ENCODE assay signal across 9 cellular contexts in genomic region chr1:215402147-215402546, GRCh38.
"Had no signal": no experiment of that assay in that cellular context is flagged by ENCODE, and none has a peak within 500 bp of the region (broad histone marks: within the 10 kb centered on the region; RNA-seq: fewer than 3 reads in every experiment).

No MANE protein-coding gene starts in this region.

- H3K9ac ChIP-seq: GM23248, KMS-11 had no signal

- H3K4me2 ChIP-seq: KMS-11 had no signal

- H3K4me3 Mint-ChIP-seq: IgD-negative memory B cell had no signal

- H3K9me3 ChIP-seq: HAP-1 had no signal

- ATAC-seq: HCT116 had no signal

- H3K4me1 Mint-ChIP-seq: IgD-negative memory B cell had no signal

- H2AFZ ChIP-seq: GM23248 had no signal

- H3K27me3 Mint-ChIP-seq: IgD-negative memory B cell had no signal

- H3K36me3 ChIP-seq: HAP-1 had no signal

- H3K36me3 Mint-ChIP-seq: IgD-negative memory B cell had no signal

- DNase-seq: GM23248, GOT3, H7, KBM-7 had no signal

- H3K27ac Mint-ChIP-seq: IgD-negative memory B cell had no signal

- H3K4me3 ChIP-seq: GM23248, HAP-1 had no signal

- H3K27ac ChIP-seq: GM23248, HL-60, KMS-11 had no signal
